Comparison of ENCODE assay signal across 28 cellular contexts in genomic region chr16:64659863-64660262, GRCh38.
"Had no signal": no experiment of that assay in that cellular context is flagged by ENCODE, and none has a peak within 500 bp of the region (broad histone marks: within the 10 kb centered on the region; RNA-seq: fewer than 3 reads in every experiment).

No MANE protein-coding gene starts in this region.

- DNase-seq: stimulated activated CD4-positive, alpha-beta T cell treated with anti-CD3 and anti-CD28 coated beads, Interleukin-2, amount 100 ng/mL, for 48 hours; stimulated activated CD4-positive, alpha-beta T cell treated with anti-CD3 and anti-CD28 coated beads, Interleukin-4, amount 100 ng/mL, for 1 hour; stimulated activated CD4-positive, alpha-beta T cell treated with anti-CD3 and anti-CD28 coated beads, Interleukin-4, amount 100 ng/mL, for 24 hours; stimulated activated CD4-positive, alpha-beta T cell treated with anti-CD3 and anti-CD28 coated beads, Interleukin-4, amount 100 ng/mL, for 4 hours; stimulated activated CD8-positive, alpha-beta memory T cell treated with anti-CD3 and anti-CD28 coated beads, Interleukin-4, amount 100 ng/mL, for 48 hours; stimulated activated naive B cell treated with anti-CD40 and anti-IgM and Interleukin-4, amounts not matched to agents 10 μg/mL and 1 μg/mL and 100 μg/mL, for 72 hours; stimulated activated naive CD4-positive, alpha-beta T cell; stimulated activated naive CD4-positive, alpha-beta T cell treated with Interleukin-2 at 50 U/mL for 16 hours; stimulated activated naive CD8-positive, alpha-beta T cell treated with anti-CD3 and anti-CD28 coated beads, Interleukin-15, amount 100 ng/mL, for 72 hours; stimulated activated naive CD8-positive, alpha-beta T cell treated with anti-CD3 and anti-CD28 coated beads, Interleukin-15, Interleukin-2, amounts not matched to agents 100 U/mL and 50 U/mL, for 24 hours; stomach; substantia nigra; testis; thyroid gland; tibial artery; transverse colon; trophoblast cell; upper lobe of left lung; upper lobe of right lung; uterus had no signal

- H3K36me3 Mint-ChIP-seq: stimulated activated effector memory CD8-positive, alpha-beta T cell treated with anti-CD3 and anti-CD28 coated beads, Interleukin-12 subunit alpha, Interleukin-12 subunit beta, amount 100 ng/mL, for 72 hours; stimulated activated memory B cell treated with anti-CD40 and anti-IgM and Interleukin-4, amounts not matched to agents 10 μg/mL and 1 μg/mL and 100 μg/mL, for 72 hours; stimulated activated naive B cell treated with anti-CD40 and anti-IgM and Interleukin-4, amounts not matched to agents 10 μg/mL and 1 μg/mL and 100 μg/mL, for 72 hours; type B pancreatic cell had no signal

- H3K27ac ChIP-seq: stomach, suprapubic skin, testis, thoracic aorta, thyroid gland, tibial artery, tibial nerve, transverse colon, upper lobe of left lung, upper lobe of right lung, uterus, vagina had no signal

- H3K4me3 ChIP-seq: stomach, suprapubic skin, testis, thoracic aorta, thyroid gland, tibial artery, tibial nerve, transverse colon, upper lobe of left lung, upper lobe of right lung, uterus, vagina had no signal

- H3K27ac Mint-ChIP-seq: stimulated activated effector memory CD8-positive, alpha-beta T cell treated with anti-CD3 and anti-CD28 coated beads, Interleukin-12 subunit alpha, Interleukin-12 subunit beta, amount 100 ng/mL, for 72 hours; stimulated activated memory B cell treated with anti-CD40 and anti-IgM and Interleukin-4, amounts not matched to agents 10 μg/mL and 1 μg/mL and 100 μg/mL, for 72 hours; stimulated activated naive B cell treated with anti-CD40 and anti-IgM and Interleukin-4, amounts not matched to agents 10 μg/mL and 1 μg/mL and 100 μg/mL, for 72 hours; stimulated activated naive CD8-positive, alpha-beta T cell treated with anti-CD3 and anti-CD28 coated beads, Interleukin-15, amount 100 ng/mL, for 72 hours; stimulated activated naive CD8-positive, alpha-beta T cell treated with anti-CD3 and anti-CD28 coated beads, Interleukin-15, Interleukin-2, amounts not matched to agents 100 ng/mL and 50 ng/mL, for 24 hours; type B pancreatic cell had no signal

- H3K27me3 Mint-ChIP-seq: stimulated activated memory B cell treated with anti-CD40 and anti-IgM and Interleukin-4, amounts not matched to agents 10 μg/mL and 1 μg/mL and 100 μg/mL, for 72 hours; stimulated activated naive B cell treated with anti-CD40 and anti-IgM and Interleukin-4, amounts not matched to agents 10 μg/mL and 1 μg/mL and 100 μg/mL, for 72 hours; stimulated activated naive CD8-positive, alpha-beta T cell treated with anti-CD3 and anti-CD28 coated beads, Interleukin-15, amount 100 ng/mL, for 72 hours; stimulated activated naive CD8-positive, alpha-beta T cell treated with anti-CD3 and anti-CD28 coated beads, Interleukin-15, Interleukin-2, amounts not matched to agents 100 ng/mL and 50 ng/mL, for 24 hours; type B pancreatic cell had no signal

- H3K27me3 ChIP-seq: stomach, suprapubic skin, testis, thyroid gland, tibial artery, tibial nerve, transverse colon, upper lobe of left lung, upper lobe of right lung, uterus, vagina had no signal

- ATAC-seq: stimulated activated effector memory CD8-positive, alpha-beta T cell treated with anti-CD3 and anti-CD28 coated beads, Interleukin-12 subunit alpha, Interleukin-12 subunit beta, amount 100 ng/mL, for 72 hours; stimulated activated memory B cell treated with anti-CD40 and anti-IgM and Interleukin-4, amounts not matched to agents 10 μg/mL and 1 μg/mL and 100 μg/mL, for 72 hours; stimulated activated naive B cell treated with anti-CD40 and anti-IgM and Interleukin-4, amounts not matched to agents 10 μg/mL and 1 μg/mL and 100 μg/mL, for 72 hours; stimulated activated naive CD8-positive, alpha-beta T cell treated with anti-CD3 and anti-CD28 coated beads, Interleukin-15, amount 100 ng/mL, for 72 hours; stimulated activated naive CD8-positive, alpha-beta T cell treated with anti-CD3 and anti-CD28 coated beads, Interleukin-15, Interleukin-2, amounts not matched to agents 100 U/mL and 50 U/mL, for 24 hours; upper lobe of right lung had no signal

- H3K9me3 ChIP-seq: stomach, suprapubic skin, testis, thoracic aorta, thyroid gland, tibial artery, tibial nerve, transverse colon, upper lobe of left lung, upper lobe of right lung, uterus, vagina had no signal

- H3K9me3 Mint-ChIP-seq: type B pancreatic cell had no signal

- H3K4me1 ChIP-seq: stomach, suprapubic skin, testis, thyroid gland, tibial nerve, transverse colon, upper lobe of left lung, upper lobe of right lung, uterus, vagina had no signal

- H3K4me3 Mint-ChIP-seq: stimulated activated effector memory CD8-positive, alpha-beta T cell treated with anti-CD3 and anti-CD28 coated beads, Interleukin-12 subunit alpha, Interleukin-12 subunit beta, amount 100 ng/mL, for 72 hours; stimulated activated memory B cell treated with anti-CD40 and anti-IgM and Interleukin-4, amounts not matched to agents 10 μg/mL and 1 μg/mL and 100 μg/mL, for 72 hours; stimulated activated naive B cell treated with anti-CD40 and anti-IgM and Interleukin-4, amounts not matched to agents 10 μg/mL and 1 μg/mL and 100 μg/mL, for 72 hours; stimulated activated naive CD8-positive, alpha-beta T cell treated with anti-CD3 and anti-CD28 coated beads, Interleukin-15, amount 100 ng/mL, for 72 hours; stimulated activated naive CD8-positive, alpha-beta T cell treated with anti-CD3 and anti-CD28 coated beads, Interleukin-15, Interleukin-2, amounts not matched to agents 100 ng/mL and 50 ng/mL, for 24 hours; type B pancreatic cell had no signal

- H3K4me1 Mint-ChIP-seq: stimulated activated effector memory CD8-positive, alpha-beta T cell treated with anti-CD3 and anti-CD28 coated beads, Interleukin-12 subunit alpha, Interleukin-12 subunit beta, amount 100 ng/mL, for 72 hours; stimulated activated memory B cell treated with anti-CD40 and anti-IgM and Interleukin-4, amounts not matched to agents 10 μg/mL and 1 μg/mL and 100 μg/mL, for 72 hours; stimulated activated naive B cell treated with anti-CD40 and anti-IgM and Interleukin-4, amounts not matched to agents 10 μg/mL and 1 μg/mL and 100 μg/mL, for 72 hours; stimulated activated naive CD8-positive, alpha-beta T cell treated with anti-CD3 and anti-CD28 coated beads, Interleukin-15, amount 100 ng/mL, for 72 hours had no signal

- H3K36me3 ChIP-seq: stomach, suprapubic skin, thoracic aorta, thyroid gland, tibial artery, tibial nerve, transverse colon, upper lobe of left lung, upper lobe of right lung, uterus, vagina had no signal
